ENCODE assay signal across 8 cellular contexts in the genomic region with DNA sequence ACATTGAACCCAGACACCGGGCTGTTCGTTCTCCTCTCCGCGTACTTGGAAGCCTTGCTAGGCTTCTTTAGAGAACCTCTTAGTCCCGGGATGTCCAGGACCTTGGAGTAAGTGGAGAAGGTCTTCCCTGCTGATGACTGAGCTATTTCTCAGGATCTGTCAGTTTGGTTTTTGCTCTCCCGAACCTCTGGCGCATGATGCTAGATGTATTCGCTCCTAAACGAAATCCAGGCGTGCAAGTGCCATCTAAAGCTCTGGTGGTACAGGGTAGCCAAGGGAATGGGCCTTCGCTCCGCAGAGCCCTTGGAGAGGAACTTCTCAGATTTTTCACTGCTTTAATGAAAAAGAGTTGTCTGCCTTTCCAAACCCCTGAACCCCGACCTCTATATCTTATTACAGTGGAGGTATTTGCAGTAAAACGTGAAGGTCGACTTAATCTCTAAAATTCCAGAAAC. TPM values are rescaled to one million over a fixed set of nuclear protein-coding genes. Genes with fewer than 3 reads are reported as not detected.
A peak's percentile ranks its signal among the peaks of the same experiment; 100 is the strongest.
DNase-seq lines count a peak whose midpoint lies in the region; TF ChIP-seq lines count a peak whose summit lies in the region.

No MANE protein-coding gene starts in this region.

- H3K4me1 ChIP-seq in fibroblast of lung (ENCODE audit: control insufficient read depth, extremely low read depth, insufficient read depth, low read length) (peaks cover 4% of the 10 kb centered on the region), parathyroid adenoma (peaks cover 12% of the 10 kb centered on the region)

- H3F3A ChIP-seq in SU-DHL-6 (ENCODE audit: insufficient read depth) = peaks cover 24% of the 10 kb centered on the region

- no peaks in the 10 kb centered on the region for H3K9me2 ChIP-seq in SU-DHL-6 (replicated peaks; ENCODE audit: insufficient read depth, low read length)

- no peaks in the 10 kb centered on the region for H3K36me3 ChIP-seq in SU-DHL-6 (ENCODE audit: low read length)
- H3K36me3 ChIP-seq in fibroblast of lung (ENCODE audit: control insufficient read depth, insufficient read depth, low read length) = peaks cover 1% of the 10 kb centered on the region
- no peaks in the 10 kb centered on the region for H3K36me3 ChIP-seq in parathyroid adenoma (ENCODE audit: control insufficient read depth, insufficient read depth, low read length)

- H3K27me3 ChIP-seq in SU-DHL-6 (ENCODE audit: low read length) (no peaks in the 10 kb centered on the region), fibroblast of lung (ENCODE audit: control insufficient read depth, insufficient read depth, low read length) (no peaks in the 10 kb centered on the region), parathyroid adenoma (ENCODE audit: control insufficient read depth, insufficient read depth, low read length) (no peaks in the 10 kb centered on the region)

- peaks cover 6% of the 10 kb centered on the region; the same call in 1 of the 2 replicates for H4K20me1 ChIP-seq in SU-DHL-6 (ENCODE audit: low read depth, low read length)
- no peaks in the 10 kb centered on the region for H4K20me1 ChIP-seq in fibroblast of lung (ENCODE audit: control insufficient read depth, extremely low read depth, insufficient read depth, low read length)

- H3K79me2 ChIP-seq in SU-DHL-6 (ENCODE audit: insufficient read depth, low read length) = peaks cover 99% of the 10 kb centered on the region
- H3K79me2 ChIP-seq in fibroblast of lung (ENCODE audit: control insufficient read depth, insufficient read depth, low read length) = peaks cover 91% of the 10 kb centered on the region
- peaks cover 44% of the 10 kb centered on the region for H3K79me2 ChIP-seq in parathyroid adenoma

- H2AFZ ChIP-seq in SU-DHL-6 (ENCODE audit: low read depth, low read length, severe bottlenecking) (peak overlapping the region; percentile 60), fibroblast of lung (ENCODE audit: low read length) (peak overlapping the region; percentile 64), parathyroid adenoma (peak overlapping the region; percentile 81)

- H3K9ac ChIP-seq in SU-DHL-6 (ENCODE audit: low read length) (peak overlapping the region; percentile 83), fibroblast of lung (ENCODE audit: insufficient read depth, low read length) (peak overlapping the region; percentile 86), parathyroid adenoma (peak overlapping the region; percentile 47)

- DNase-seq in NCI-H748 (lab: John Stamatoyannopoulos, UW; ENCODE audit: unreplicated experiment) (peak; percentile 53), NCI-H748 treated with DMSO at 0.1 percent for 48 hours (lab: John Stamatoyannopoulos, UW) (no peak), fibroblast of lung (ENCODE audit: low read depth in 2 of 2) (no peak), kidney glomerular epithelial cell (lab: John Stamatoyannopoulos, UW) (no peak), mucosa of gallbladder (ENCODE audit: low spot score) (no peak)
- no peak for DNase-seq in stimulated activated CD4-positive, alpha-beta T cell treated with anti-CD3 and anti-CD28 coated beads, Interleukin-2, amount 100 ng/mL, for 48 hours

- H3K4me3 ChIP-seq in SU-DHL-6 (ENCODE audit: insufficient read depth, low read length, poor library complexity, severe bottlenecking) (peak overlapping the region; percentile 90), fibroblast of lung (replicated peaks in 1 of 4; ENCODE audit: control extremely low read depth in 1 of 4, insufficient read depth in 1 of 4, low read depth in 3 of 4, low read length in 4 of 4) (peak overlapping the region; percentile 65 to 92 (median 86)), parathyroid adenoma (ENCODE audit: low read depth, low read length) (peak overlapping the region; percentile 90)

- no peaks in the 10 kb centered on the region for H3K9me3 ChIP-seq in SU-DHL-6 (ENCODE audit: insufficient read depth, low read length)
- no peaks in the 10 kb centered on the region for H3K9me3 ChIP-seq in fibroblast of lung (ENCODE audit: control insufficient read depth, insufficient read depth, low read depth, low read length)
- H3K9me3 ChIP-seq in parathyroid adenoma (ENCODE audit: control insufficient read depth, low read length) = no peaks in the 10 kb centered on the region

- TF ChIP-seq CTCF in SU-DHL-6 (IDR thresholded peaks at IDR 0.05; ENCODE audit: insufficient read depth, low read length, poor library complexity, severe bottlenecking) = no peak
- TF ChIP-seq CTCF in fibroblast of lung (conservative IDR thresholded peaks at IDR 0.05 in 1 of 2, IDR thresholded peaks at IDR 0.05 in 1 of 2; ENCODE audit: low read depth in 1 of 2, low read length in 2 of 2) = no peak
- no peak for TF ChIP-seq CTCF in parathyroid adenoma (IDR thresholded peaks at IDR 0.05)

- H3K4me2 ChIP-seq in SU-DHL-6 (ENCODE audit: low read depth, low read length, poor library complexity, severe bottlenecking) = peak overlapping the region; percentile 75
- peak overlapping the region; percentile 84 for H3K4me2 ChIP-seq in fibroblast of lung (ENCODE audit: extremely low read depth, insufficient read depth, low read length)
- peak overlapping the region; percentile 79 for H3K4me2 ChIP-seq in parathyroid adenoma (ENCODE audit: low read length)

- H3K27ac ChIP-seq in SU-DHL-6 (ENCODE audit: low read depth, low read length) = peak overlapping the region; percentile 78
- peak overlapping the region; percentile 97 for H3K27ac ChIP-seq in fibroblast of lung (ENCODE audit: insufficient read depth, low read length)
- peak overlapping the region; percentile 88 for H3K27ac ChIP-seq in parathyroid adenoma

RNA-seq across cellular contexts. Expression of gene VMP1, which starts 0.5 kb away (rescaled TPM):
- total RNA-seq in fibroblast of lung = 210 and 235 TPM in 2 replicates
- polyA plus RNA-seq in fibroblast of lung = 96.5 and 125 TPM in 2 replicates
- 72.7 and 75.0 TPM in 2 replicates for polyA plus RNA-seq in fibroblast of lung (2012)
- polyA minus RNA-seq in fibroblast of lung (ENCODE audit: low replicate concordance) = 80.0 and 118 TPM in 2 replicates
- total RNA-seq in mucosa of gallbladder = 167 TPM

RNA-seq across cellular contexts. Expression of gene PTRH2, which starts 0.8 kb away (rescaled TPM):
- 26.3 and 31.3 TPM in 2 replicates for total RNA-seq in fibroblast of lung
- polyA plus RNA-seq in fibroblast of lung = 60.5 and 67.7 TPM in 2 replicates
- polyA plus RNA-seq in fibroblast of lung (2012) = 46.4 and 48.1 TPM in 2 replicates
- 11.8 and 15.9 TPM in 2 replicates for polyA minus RNA-seq in fibroblast of lung (ENCODE audit: low replicate concordance)
- 17.2 TPM for total RNA-seq in mucosa of gallbladder
